17 cellular contexts compared by ENCODE assay signal in the genomic region with DNA sequence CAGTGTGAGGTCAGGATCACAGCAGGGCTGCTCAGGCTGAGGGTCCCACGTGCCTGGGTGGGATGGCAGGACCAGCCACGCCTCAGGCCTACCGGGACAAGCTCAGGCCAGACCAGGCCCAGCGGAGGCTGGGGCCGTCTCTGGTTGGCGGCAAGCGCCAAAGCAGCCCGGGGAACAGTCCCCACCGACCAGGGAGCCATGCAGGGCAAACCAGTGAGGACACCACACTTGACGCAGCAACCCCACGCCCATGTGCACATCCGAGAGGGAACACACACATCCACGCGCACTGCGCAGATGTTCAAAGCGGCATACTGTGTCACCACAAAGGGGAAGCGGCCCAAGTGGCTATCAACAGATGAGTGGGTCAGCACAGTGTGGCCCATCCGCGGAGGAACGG.
"Had no signal": no experiment of that assay in that cellular context is flagged by ENCODE, and none has a peak within 500 bp of the region (broad histone marks: within the 10 kb centered on the region; RNA-seq: fewer than 3 reads in every experiment).

No MANE protein-coding gene starts in this region.

- H3K4me1 ChIP-seq: suprapubic skin, thyroid gland had no signal

- H3K4me3 Mint-ChIP-seq: type B pancreatic cell had no signal

- H3K79me2 ChIP-seq: hepatocyte had no signal

- H3K27me3 ChIP-seq: hepatocyte, suprapubic skin, thyroid gland had no signal

- DNase-seq: effector CD4-positive, alpha-beta T cell; foreskin melanocyte; head of caudate nucleus; left colon; left ventricle myocardium superior; mesenchymal stem cell; midbrain; posterior cingulate gyrus; right cardiac atrium; stimulated activated CD4-positive, alpha-beta T cell treated with anti-CD3 and anti-CD28 coated beads, Interleukin-2, amount 100 ng/mL, for 48 hours; stimulated activated naive CD8-positive, alpha-beta T cell treated with anti-CD3 and anti-CD28 coated beads, Interleukin-15, Interleukin-2, amounts not matched to agents 100 U/mL and 50 U/mL, for 24 hours; thyroid gland had no signal

- H3K9me3 ChIP-seq: suprapubic skin, thyroid gland had no signal

- H3K27ac ChIP-seq: coronary artery, hepatocyte, suprapubic skin, thyroid gland had no signal

- H3K9me3 Mint-ChIP-seq: type B pancreatic cell had no signal

- H3K27me3 Mint-ChIP-seq: type B pancreatic cell had no signal

- H2AFZ ChIP-seq: hepatocyte had no signal

- ATAC-seq: left colon; left ventricle myocardium superior; right cardiac atrium; stimulated activated naive CD8-positive, alpha-beta T cell treated with anti-CD3 and anti-CD28 coated beads, Interleukin-15, Interleukin-2, amounts not matched to agents 100 U/mL and 50 U/mL, for 24 hours had no signal

- H3K4me2 ChIP-seq: hepatocyte, smooth muscle cell had no signal

- H3K27ac Mint-ChIP-seq: type B pancreatic cell had no signal
